8 cellular contexts compared by ENCODE assay signal in the genomic region with DNA sequence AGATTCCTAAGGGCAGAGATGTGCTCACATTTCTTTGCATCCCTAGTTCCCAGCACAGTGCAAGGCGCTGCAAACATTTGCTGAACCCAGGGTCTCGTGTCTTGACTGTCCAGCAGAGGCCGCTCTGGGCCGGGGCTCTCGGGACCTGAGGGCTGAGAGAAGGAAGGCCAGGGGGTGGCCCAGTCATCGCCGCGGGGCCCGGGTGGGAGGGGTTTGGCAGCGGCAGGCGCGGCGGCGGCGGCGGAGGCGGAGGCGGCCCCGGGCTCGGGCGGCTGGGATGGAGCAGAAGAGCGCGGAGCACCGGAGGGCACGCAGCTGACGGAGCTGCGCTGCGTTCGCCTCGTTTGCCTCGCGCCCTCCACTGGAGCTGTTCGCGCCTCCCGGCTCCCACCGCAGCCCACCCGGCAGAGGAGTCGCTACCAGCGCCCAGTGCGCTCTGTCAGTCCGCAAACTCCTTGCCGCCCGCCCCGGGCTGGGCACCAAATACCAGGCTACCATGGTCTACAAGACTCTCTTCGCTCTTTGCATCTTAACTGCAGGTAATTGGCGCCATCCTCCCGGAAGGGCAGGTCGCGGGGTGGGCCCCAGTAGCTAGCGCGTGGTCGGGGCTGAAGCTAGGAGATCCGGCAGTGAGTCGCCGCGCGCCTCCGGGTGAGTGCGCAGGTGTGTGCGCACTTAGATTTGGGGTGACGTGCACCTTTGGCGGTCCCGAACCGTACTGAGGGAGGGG. TPM values are rescaled to one million over a fixed set of nuclear protein-coding genes. Genes with fewer than 3 reads are reported as not detected.
DNase-seq lines count a peak whose midpoint lies in the region; ATAC-seq and TF ChIP-seq lines count a peak whose summit lies in the region.

A gene with protein sequence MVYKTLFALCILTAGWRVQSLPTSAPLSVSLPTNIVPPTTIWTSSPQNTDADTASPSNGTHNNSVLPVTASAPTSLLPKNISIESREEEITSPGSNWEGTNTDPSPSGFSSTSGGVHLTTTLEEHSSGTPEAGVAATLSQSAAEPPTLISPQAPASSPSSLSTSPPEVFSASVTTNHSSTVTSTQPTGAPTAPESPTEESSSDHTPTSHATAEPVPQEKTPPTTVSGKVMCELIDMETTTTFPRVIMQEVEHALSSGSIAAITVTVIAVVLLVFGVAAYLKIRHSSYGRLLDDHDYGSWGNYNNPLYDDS (plus strand): TSS at position 285 of the 730 bp plus-strand sequence. CDS start 212 bp downstream, at position 497.

- peak; percentile 92 for ATAC-seq in left colon

- intact Hi-C loops in colonic mucosa (cut with DNase I) (loop anchor here (2.0 to 10.0 kb wide), 3 partner anchors 356 to 562 kb away; no protein-coding TSS in a partner anchor), left colon (cut with DNase I, micrococcal nuclease) (no loop called here)

- no peaks in the 10 kb centered on the region for H3K36me3 ChIP-seq in colonic mucosa

- H3K9ac ChIP-seq in colonic mucosa (ENCODE audit: low read depth in 2 of 2, low read length in 2 of 2): peak within 1 kb of the TSS; percentile 84 to 86

- peak; percentile 63 for TF ChIP-seq CTCF in colonic mucosa (IDR thresholded peaks at IDR 0.05)

- peak within 1 kb of the TSS; percentile 97 for H3K27ac ChIP-seq in colonic mucosa

- DNase-seq in NCI-H1092 treated with DMSO at 0.1 percent for 48 hours (lab: John Stamatoyannopoulos, UW) (peak; percentile 13), NCI-H1092 (lab: John Stamatoyannopoulos, UW) (no peak), GOT3 (lab: John Stamatoyannopoulos, UW) (peak; percentile 19), Kasumi-1 (lab: John Stamatoyannopoulos, UW) (peak; percentile 77 to 83), SK-MEL-5 (ENCODE audit: low read depth, low spot score) (peak; percentile 61), colonic mucosa (peak; percentile 97), left colon (peak; percentile 93 to 96)
- peak; percentile 67 for DNase-seq in stimulated activated CD4-positive, alpha-beta T cell treated with anti-CD3 and anti-CD28 coated beads, Interleukin-1b, Interleukin-23, amount 100 ng/mL, for 48 hours

- no peaks in the 10 kb centered on the region for H3K9me3 ChIP-seq in colonic mucosa

- peak within 1 kb of the TSS; percentile 80 for H3K4me3 ChIP-seq in colonic mucosa

- in situ Hi-C loops in SK-MEL-5 (cut with HindIII; ENCODE audit: low pct_unique_long_range_greater_than_20kb, low sequenced_read_pairs): no loop called here

- no peaks in the 10 kb centered on the region for H3K4me1 ChIP-seq in colonic mucosa

- H3K27me3 ChIP-seq in colonic mucosa: no peaks in the 10 kb centered on the region

RNA-seq across cellular contexts. Expression of the gene that starts here (rescaled TPM):
- not detected in 2 replicates for total RNA-seq in SK-MEL-5 (2014; rRNA removed; shearing (Covaris generic))
- polyA plus RNA-seq in SK-MEL-5 (2015; cell fraction: cytosol; rRNA removed): 0.10 and 0.12 TPM in 2 replicates
- 0.17 TPM in 1 of 2 replicates, not detected in the other for polyA plus RNA-seq in SK-MEL-5 (2015; cell fraction: nucleus; rRNA removed)
- total RNA-seq in colonic mucosa: 100 to 1,000 TPM; 165 to 280 TPM
- 100 to 1,000 TPM; 266 to 282 TPM for total RNA-seq in left colon

Comparison
In these comparisons a context has a peak if more than half of its experiments do, and no peak if none do; other contexts are left out.
1. RNA of the gene that starts here (total RNA-seq): 266 to 282 TPM in left colon and 165 to 280 TPM in colonic mucosa; not detected in SK-MEL-5; every median in the first group is over 100 times any median in the second.
2. Peak in DNase-seq in SK-MEL-5; RNA of the gene not detected or under 1 TPM.